18 cellular contexts compared by ENCODE assay signal in the genomic region with DNA sequence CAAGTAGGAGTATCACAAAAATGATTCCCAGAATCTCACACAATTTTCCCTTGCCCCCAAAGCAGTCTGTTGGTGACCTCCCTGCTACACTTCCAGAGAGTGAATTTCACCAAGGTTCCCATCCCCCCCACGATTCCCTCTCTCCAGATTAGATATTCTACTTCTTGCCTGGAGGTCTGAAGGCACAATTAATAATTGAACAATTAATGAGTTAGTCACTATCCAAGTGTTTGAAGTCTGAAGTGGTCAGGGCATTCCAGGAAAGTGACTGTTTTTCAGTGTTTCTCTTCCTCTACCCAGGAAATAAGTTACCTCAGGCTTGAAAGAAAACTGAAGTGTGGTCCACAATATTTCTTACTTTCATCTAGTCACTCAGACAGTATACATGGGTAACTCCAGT. TPM values are rescaled to one million over a fixed set of nuclear protein-coding genes. Genes with fewer than 3 reads are reported as not detected.
DNase-seq lines count a peak whose midpoint lies in the region; ATAC-seq and TF ChIP-seq lines count a peak whose summit lies in the region.
"Had no signal": no experiment of that assay in that cellular context is flagged by ENCODE, and none has a peak within 500 bp of the region (broad histone marks: within the 10 kb centered on the region; RNA-seq: fewer than 3 reads in every experiment).

No MANE protein-coding gene starts in this region.

- H3K4me1 Mint-ChIP-seq in progenitor cell of endocrine pancreas (ENCODE audit: low read depth) = peaks cover 76% of the 10 kb centered on the region
- H3K4me1 Mint-ChIP-seq: activated naive CD4-positive, alpha-beta T cell treated with anti-CD3 and anti-CD28 coated beads, Interleukin-2, amount 50 U/mL, for 24 hours; central memory CD8-positive, alpha-beta T cell had no signal

- no peaks in the 10 kb centered on the region for H3K27me3 Mint-ChIP-seq in progenitor cell of endocrine pancreas

- no peaks in the 10 kb centered on the region for H3K36me3 ChIP-seq in Panc1 (ENCODE audit: control insufficient read depth, insufficient read depth, low read length)
- H3K36me3 ChIP-seq: heart right ventricle had no signal

- H3K4me1 ChIP-seq in Panc1 (ENCODE audit: control insufficient read depth, insufficient read depth, low read length) = peaks cover 25% of the 10 kb centered on the region

- ATAC-seq in Panc1 = no peak
- ATAC-seq in GM18519 (IDR thresholded peaks at IDR 0.05; ENCODE audit: low FRiP score, unreplicated experiment) = no peak
- no peak for ATAC-seq in HG03439 (IDR thresholded peaks at IDR 0.05; ENCODE audit: unreplicated experiment)
- ATAC-seq in GM19035 (IDR thresholded peaks at IDR 0.05; ENCODE audit: unreplicated experiment) = no peak
- ATAC-seq in GM18907 (IDR thresholded peaks at IDR 0.05; ENCODE audit: unreplicated experiment) = no peak

- H3K27me3 ChIP-seq in Panc1 (ENCODE audit: control insufficient read depth, insufficient read depth, low read length) = no peaks in the 10 kb centered on the region
- H3K27me3 ChIP-seq: heart right ventricle had no signal

- TF ChIP-seq CTCF in Panc1 (IDR thresholded peaks at IDR 0.05) = no peak
- TF ChIP-seq CTCF in progenitor cell of endocrine pancreas (IDR thresholded peaks at IDR 0.05; ENCODE audit: unreplicated experiment) = no peak

- H3K27ac ChIP-seq in Panc1 (ENCODE audit: low read length) = peak overlapping the region; percentile 68

- no peaks in the 10 kb centered on the region for H3K9me3 Mint-ChIP-seq in progenitor cell of endocrine pancreas (ENCODE audit: low read depth)
- H3K9me3 Mint-ChIP-seq: activated naive CD4-positive, alpha-beta T cell treated with anti-CD3 and anti-CD28 coated beads, Interleukin-2, amount 50 U/mL, for 24 hours; central memory CD8-positive, alpha-beta T cell had no signal

- POLR2A ChIA-PET in Panc1 (lab: Charles Lee) = interaction anchor here (1.1 kb wide), 1 partner anchor 96 kb away, joined by 3 read pairs; no protein-coding TSS in a partner anchor

- H3K4me3 Mint-ChIP-seq in progenitor cell of endocrine pancreas (ENCODE audit: low read depth) = no peak overlapping the region
- H3K4me3 Mint-ChIP-seq: activated naive CD4-positive, alpha-beta T cell treated with anti-CD3 and anti-CD28 coated beads, Interleukin-2, amount 50 U/mL, for 24 hours; central memory CD8-positive, alpha-beta T cell had no signal

- H3K9me3 ChIP-seq in Panc1 (ENCODE audit: control insufficient read depth, insufficient read depth, low read depth, low read length) = no peaks in the 10 kb centered on the region
- H3K9me3 ChIP-seq: heart right ventricle had no signal

- peak overlapping the region; percentile 35 for H3K27ac Mint-ChIP-seq in progenitor cell of endocrine pancreas
- H3K27ac Mint-ChIP-seq: activated naive CD4-positive, alpha-beta T cell treated with anti-CD3 and anti-CD28 coated beads, Interleukin-2, amount 50 U/mL, for 24 hours had no signal

- no TSS peak for BruUV-seq in Panc1 (replicated peaks; lab: Mats Ljungman, UMichigan)

- in situ Hi-C loops in Panc1 (cut with HindIII; ENCODE audit: low pct_unique_long_range_greater_than_20kb, low sequenced_read_pairs) = no loop called here

- CTCF ChIA-PET in Panc1 (lab: Charles Lee) = no interaction called here

- intact Hi-C loops in Panc1 (cut with micrococcal nuclease; ENCODE audit: unreplicated experiment) = no loop called here

- peaks cover 3% of the 10 kb centered on the region for H3K36me3 Mint-ChIP-seq in progenitor cell of endocrine pancreas (ENCODE audit: insufficient read depth)
- H3K36me3 Mint-ChIP-seq: activated naive CD4-positive, alpha-beta T cell treated with anti-CD3 and anti-CD28 coated beads, Interleukin-2, amount 50 U/mL, for 24 hours had no signal

- DNase-seq in AG08395 (ENCODE audit: low spot score) (peak; percentile 29), Panc1 (ENCODE audit: low read depth, low spot score) (no peak), fibroblast of peridontal ligament (ENCODE audit: extremely low read depth) (peak; percentile 31), progenitor cell of endocrine pancreas (ENCODE audit: low spot score, unreplicated experiment) (no peak)
- DNase-seq: activated CD4-positive, CD25-positive, alpha-beta regulatory T cell; heart right ventricle; left cardiac atrium; NCI-H187 treated with DMSO at 0.1 percent for 48 hours; NCI-H524 treated with DMSO at 0.1 percent for 48 hours; stimulated activated CD4-positive, alpha-beta T cell treated with anti-CD3 and anti-CD28 coated beads, Interleukin-2, amount 100 ng/mL, for 48 hours had no signal

- H3K4me3 ChIP-seq in Panc1 (ENCODE audit: low read depth in 2 of 2, low read length in 2 of 2) = no peak overlapping the region
- H3K4me3 ChIP-seq: heart right ventricle had no signal

RNA-seq across cellular contexts. Expression of gene TM4SF4, which starts 2.5 kb away (rescaled TPM):
- total RNA-seq in Panc1 (2021; ENCODE audit: unreplicated experiment) = 0.46 TPM
- not detected for polyA plus RNA-seq in Panc1 (2012; ENCODE audit: insufficient read length)
- total RNA-seq in progenitor cell of endocrine pancreas = 314 and 357 TPM in 2 replicates
- total RNA-seq: heart right ventricle; T-helper 1 cell treated with Interleukin-12 subunit alpha and Interleukin-12 subunit beta and Interleukin-4 antibody, amounts not matched to agents 30 ng/mL and 1 ng/mL, for 36 hours; urinary bladder had no signal
- polyA plus RNA-seq: heart right ventricle had no signal

Comparison
In these comparisons a context has a peak if more than half of its experiments do, and no peak if none do; other contexts are left out.
1. DNase-seq: peak in AG08395 (single experiment) and fibroblast of peridontal ligament (single experiment); none in Panc1 (single experiment) and progenitor cell of endocrine pancreas (single experiment).
2. RNA of gene TM4SF4, which starts 2.5 kb away (total RNA-seq): 314 to 357 TPM in progenitor cell of endocrine pancreas; 0.46 TPM in Panc1 (single experiment); every median in the first group is over 100 times any median in the second.